9 cellular contexts compared by ENCODE assay signal in genomic region chr12:113462117-113462774, GRCh38. TPM values are rescaled to one million over a fixed set of nuclear protein-coding genes. Genes with fewer than 3 reads are reported as not detected.
A peak's percentile ranks its signal among the peaks of the same experiment; 100 is the strongest.
DNase-seq lines count a peak whose midpoint lies in the region; ATAC-seq, FAIRE-seq and TF ChIP-seq lines count a peak whose summit lies in the region.
"Had no signal": no experiment of that assay in that cellular context is flagged by ENCODE, and none has a peak within 500 bp of the region (broad histone marks: within the 10 kb centered on the region; RNA-seq: fewer than 3 reads in every experiment).

No MANE protein-coding gene starts in this region.

- no peak overlapping the region for H3K4me3 Mint-ChIP-seq in Caco-2 (ENCODE audit: unreplicated experiment)
- peak overlapping the region; percentile 60 to 69 (median 67) for H3K4me3 Mint-ChIP-seq in nephron

- H3K9me2 ChIP-seq in OCI-LY7 (ENCODE audit: insufficient read depth, low read length), result no peaks in the 10 kb centered on the region

- H3K27me3 Mint-ChIP-seq in Caco-2 (ENCODE audit: insufficient read depth, unreplicated experiment) (peaks cover 33% of the 10 kb centered on the region), nephron (ENCODE audit: low read depth) (peaks cover 99% of the 10 kb centered on the region)

- H3K27me3 ChIP-seq in Caco-2 (replicated peaks; ENCODE audit: control insufficient read depth, insufficient read depth, low read length), result peaks cover 3% of the 10 kb centered on the region

- FAIRE-seq in HTR-8/SVneo (lab: Jason Lieb, UNC), result peak; percentile 57
- FAIRE-seq: TTC549 had no signal

- no peak overlapping the region for H3K27ac Mint-ChIP-seq in Caco-2 (ENCODE audit: unreplicated experiment)
- H3K27ac Mint-ChIP-seq in nephron, result no peak overlapping the region

- DNase-seq in Caco-2 (peak; percentile 74 to 82), HTR-8/SVneo (ENCODE audit: insufficient read length, low spot score) (peak; percentile 85), OCI-LY7 (ENCODE audit: low spot score) (peak; percentile 61), fibroblast of gingiva (ENCODE audit: low read depth) (peak; percentile 62)
- peak; percentile 68 for DNase-seq in activated T-cell treated with anti-CD3 and anti-CD28 coated beads, Interleukin-2, amount 50 U/mL, for 1 hour
- peak; percentile 80 for DNase-seq in stimulated activated naive CD8-positive, alpha-beta T cell treated with anti-CD3 and anti-CD28 coated beads, Interleukin-15, Interleukin-2, amounts not matched to agents 100 U/mL and 50 U/mL, for 24 hours

- no peaks in the 10 kb centered on the region for H3K9me3 Mint-ChIP-seq in Caco-2 (ENCODE audit: unreplicated experiment)
- H3K9me3 Mint-ChIP-seq in nephron, result no peaks in the 10 kb centered on the region

- POLR2A ChIA-PET in Caco-2 (lab: Charles Lee) (no interaction called here), OCI-LY7 (lab: Charles Lee) (no interaction called here)

- H3K79me2 ChIP-seq in OCI-LY7 (ENCODE audit: insufficient read depth, low read depth, low read length), result no peaks in the 10 kb centered on the region

- intact Hi-C loops in Caco-2 (cut with micrococcal nuclease; ENCODE audit: unreplicated experiment) (loop anchor here (1.0 to 10.0 kb wide), 4 partner anchors 133 to 450 kb away; no protein-coding TSS in a partner anchor), OCI-LY7 (cut with micrococcal nuclease; ENCODE audit: unreplicated experiment) (loop anchor here (5.0 kb wide), 1 partner anchor 450 kb away; no protein-coding TSS in a partner anchor)

- no TSS peak for BruUV-seq in Caco-2 (replicated peaks; lab: Mats Ljungman, UMichigan)
- no TSS peak for BruUV-seq in OCI-LY7 (replicated peaks; lab: Mats Ljungman, UMichigan)

- H3K36me3 Mint-ChIP-seq in Caco-2 (ENCODE audit: insufficient read depth, unreplicated experiment), result no peaks in the 10 kb centered on the region
- peaks cover 3% of the 10 kb centered on the region for H3K36me3 Mint-ChIP-seq in nephron (ENCODE audit: low read depth)

- TF ChIP-seq CTCF in Caco-2 (IDR thresholded peaks at IDR 0.05; ENCODE audit: insufficient read depth in 1 of 2, low read depth in 1 of 2, low read length in 1 of 2, severe bottlenecking in 1 of 2, unreplicated experiment in 1 of 2) (peak; percentile 77 to 84), OCI-LY7 (conservative IDR thresholded peaks at IDR 0.05; ENCODE audit: low read length) (peak; percentile 79), nephron (IDR thresholded peaks at IDR 0.05; ENCODE audit: unreplicated experiment in 3 of 3) (peak; percentile 81 to 90 (median 89))

- H3K36me3 ChIP-seq in Caco-2 (ENCODE audit: control insufficient read depth, insufficient read depth, low read length), result no peaks in the 10 kb centered on the region
- H3K36me3 ChIP-seq in OCI-LY7 (ENCODE audit: insufficient read depth, low read length), result no peaks in the 10 kb centered on the region

- H2AFZ ChIP-seq in OCI-LY7 (ENCODE audit: low read length), result no peak overlapping the region

- H4K20me1 ChIP-seq in OCI-LY7 (ENCODE audit: insufficient read depth, low read length), result no peaks in the 10 kb centered on the region

- H3K4me3 ChIP-seq in Caco-2 (ENCODE audit: low read depth, low read length), result no peak overlapping the region
- no peak overlapping the region for H3K4me3 ChIP-seq in OCI-LY7 (ENCODE audit: low read depth, low read length, poor library complexity, severe bottlenecking)

- CTCF ChIA-PET in Caco-2 (lab: Charles Lee) (interaction anchor here (0.5 to 1.6 kb wide), 11 partner anchors 15 to 447 kb away, joined by 3 to 5 read pairs (median 4); no protein-coding TSS in a partner anchor), OCI-LY7 (lab: Charles Lee; ENCODE audit: unreplicated experiment) (no interaction called here)

- ATAC-seq in stimulated activated naive CD8-positive, alpha-beta T cell treated with anti-CD3 and anti-CD28 coated beads, Interleukin-15, Interleukin-2, amounts not matched to agents 100 U/mL and 50 U/mL, for 24 hours, result peak; percentile 57
- ATAC-seq in GM19455 (IDR thresholded peaks at IDR 0.05; ENCODE audit: unreplicated experiment), result no peak

- no peak overlapping the region for H3K4me2 ChIP-seq in OCI-LY7 (ENCODE audit: low read length)

- H3K27ac ChIP-seq in OCI-LY7 (ENCODE audit: low read depth, low read length, poor library complexity, severe bottlenecking), result no peak overlapping the region

- H3K9me3 ChIP-seq in Caco-2 (no peaks in the 10 kb centered on the region), OCI-LY7 (ENCODE audit: low read length) (no peaks in the 10 kb centered on the region)

- H3K4me1 ChIP-seq in Caco-2, result peaks cover 11% of the 10 kb centered on the region; the same call in 1 of the 2 replicates
- peaks cover 27% of the 10 kb centered on the region for H3K4me1 ChIP-seq in OCI-LY7 (ENCODE audit: insufficient read depth, low read length, poor library complexity, severe bottlenecking)

- H3K4me1 Mint-ChIP-seq in Caco-2 (ENCODE audit: low read depth, unreplicated experiment), result peaks cover 9% of the 10 kb centered on the region
- H3K4me1 Mint-ChIP-seq in nephron, result peaks cover 22% of the 10 kb centered on the region

RNA-seq across cellular contexts. Expression of gene LHX5, which starts 9.4 kb away (rescaled TPM):
- 0.25 and 0.30 TPM in 2 replicates for total RNA-seq in Caco-2 (2022)
- total RNA-seq in OCI-LY7 (2014; rRNA removed; shearing (Covaris generic)), result not detected in 2 replicates
- total RNA-seq in OCI-LY7 (2022), result not detected in 2 replicates

RNA-seq across cellular contexts. Expression of gene SDSL, which starts 40.1 kb away (rescaled TPM):
- total RNA-seq in Caco-2 (2022), result 4.0 and 4.5 TPM in 2 replicates
- total RNA-seq in OCI-LY7 (2014; rRNA removed; shearing (Covaris generic)), result not detected in 2 replicates
- not detected in 2 replicates for total RNA-seq in OCI-LY7 (2022)

RNA-seq across cellular contexts. Expression of gene SDS, which starts 58.6 kb away (rescaled TPM):
- not detected in 2 replicates for total RNA-seq in Caco-2 (2022)
- total RNA-seq in OCI-LY7 (2014; rRNA removed; shearing (Covaris generic)), result not detected in 2 replicates
- total RNA-seq in OCI-LY7 (2022), result not detected in 2 replicates
